28 cellular contexts compared by ENCODE assay signal in the genomic region with DNA sequence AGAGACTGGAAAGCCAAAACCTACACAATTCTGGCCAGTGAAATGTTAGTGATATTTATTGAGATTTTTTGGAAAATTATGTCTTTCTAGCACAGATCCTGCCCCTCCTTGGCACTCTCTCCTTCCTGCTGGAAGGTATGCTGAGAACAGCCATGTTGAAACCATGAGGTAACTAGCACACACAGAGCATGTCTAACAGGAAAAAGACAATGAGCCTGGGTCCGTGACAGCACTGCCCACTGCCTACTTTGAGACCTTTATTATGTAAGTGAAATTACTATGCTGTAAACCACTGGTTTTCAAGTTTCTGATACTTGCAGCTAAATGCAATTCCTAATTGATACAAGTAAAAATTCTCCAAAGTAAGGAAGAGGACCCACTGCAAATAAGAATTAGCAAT.
"Had no signal": no experiment of that assay in that cellular context is flagged by ENCODE, and none has a peak within 500 bp of the region (broad histone marks: within the 10 kb centered on the region; RNA-seq: fewer than 3 reads in every experiment).

No MANE protein-coding gene starts in this region.

- H3K9ac ChIP-seq: neural progenitor cell, parathyroid adenoma had no signal

- H3K9me3 Mint-ChIP-seq: activated naive CD8-positive, alpha-beta T cell treated with anti-CD3 and anti-CD28 coated beads, Interleukin-2, amount 10 ng/mL, durations not matched to agents 7 days and 5 days; brain; natural killer cell; neural progenitor cell had no signal

- H3K36me3 Mint-ChIP-seq: activated naive CD8-positive, alpha-beta T cell treated with anti-CD3 and anti-CD28 coated beads, Interleukin-2, amount 10 ng/mL, durations not matched to agents 7 days and 5 days; natural killer cell had no signal

- H3K79me2 ChIP-seq: parathyroid adenoma had no signal

- H3K4me1 Mint-ChIP-seq: brain, natural killer cell had no signal

- H3K27ac ChIP-seq: ascending aorta, cardiac muscle cell, colonic mucosa, left lung, neural progenitor cell, parathyroid adenoma, suprapubic skin, tibial nerve, VCaP had no signal

- H3K4me3 Mint-ChIP-seq: activated naive CD8-positive, alpha-beta T cell treated with anti-CD3 and anti-CD28 coated beads, Interleukin-2, amount 10 ng/mL, durations not matched to agents 7 days and 5 days; brain; natural killer cell; neural progenitor cell had no signal

- DNase-seq: activated CD4-positive, alpha-beta T cell treated with anti-CD3 and anti-CD28 coated beads for 48 hours; activated CD4-positive, alpha-beta T cell treated with anti-CD3 and anti-CD28 coated beads, Interleukin-2, amount 50 U/mL, for 48 hours; activated CD8-positive, alpha-beta memory T cell treated with anti-CD3 and anti-CD28 coated beads for 24 hours; activated effector memory CD4-positive, alpha-beta T cell treated with Interleukin-2 at 50 U/mL for 16 hours; activated naive CD4-positive, alpha-beta T cell treated with Interleukin-2 at 50 U/mL for 16 hours; activated naive CD8-positive, alpha-beta T cell treated with anti-CD3 and anti-CD28 coated beads, Interleukin-2, amount 10 ng/mL, durations not matched to agents 7 days and 5 days; cerebellar nuclear complex; colonic mucosa; effector CD8-positive, alpha-beta T cell; glutamatergic neuron; left lung; mesendoderm; natural killer cell; occipital lobe; right cardiac atrium; stimulated activated CD4-positive, alpha-beta T cell treated with anti-CD3 and anti-CD28 coated beads, Interleukin-15, amount 100 ng/mL, for 24 hours; stimulated activated CD4-positive, alpha-beta T cell treated with anti-CD3 and anti-CD28 coated beads, Interleukin-2, amount 100 ng/mL, for 24 hours; stimulated activated naive CD4-positive, alpha-beta T cell had no signal

- H3K27ac Mint-ChIP-seq: activated naive CD8-positive, alpha-beta T cell treated with anti-CD3 and anti-CD28 coated beads, Interleukin-2, amount 10 ng/mL, durations not matched to agents 7 days and 5 days; natural killer cell; neural progenitor cell had no signal

- H3K4me2 ChIP-seq: neural progenitor cell had no signal

- H3K9me3 ChIP-seq: ascending aorta, colonic mucosa, left lung, suprapubic skin, tibial nerve had no signal

- H3K27me3 Mint-ChIP-seq: activated naive CD8-positive, alpha-beta T cell treated with anti-CD3 and anti-CD28 coated beads, Interleukin-2, amount 10 ng/mL, durations not matched to agents 7 days and 5 days; brain had no signal

- H3K36me3 ChIP-seq: colonic mucosa, left lung, neural progenitor cell, suprapubic skin had no signal

- H3K4me1 ChIP-seq: ascending aorta, colonic mucosa, left lung, parathyroid adenoma, suprapubic skin, tibial nerve had no signal

- H3K27me3 ChIP-seq: ascending aorta, cardiac muscle cell, colonic mucosa, left lung, neural progenitor cell, suprapubic skin, tibial nerve had no signal

- H3K4me3 ChIP-seq: ascending aorta, cardiac muscle cell, colonic mucosa, left lung, lung, neural progenitor cell, suprapubic skin, tibial nerve had no signal

- H2AFZ ChIP-seq: neural progenitor cell, parathyroid adenoma had no signal

- ATAC-seq: activated CD4-positive, CD25-positive, alpha-beta regulatory T cell treated with anti-CD3 and anti-CD28 coated beads, Interleukin-2, amount 50 U/mL, for 24 hours; left lung; natural killer cell; right cardiac atrium had no signal
